8 cellular contexts compared by ENCODE assay signal in genomic region chr7:88217675-88218427, GRCh38. TPM values are rescaled to one million over a fixed set of nuclear protein-coding genes. Genes with fewer than 3 reads are reported as not detected.
DNase-seq lines count a peak whose midpoint lies in the region; ATAC-seq lines count a peak whose summit lies in the region.

No MANE protein-coding gene starts in this region.

- peak; percentile 62 for ATAC-seq in GM21360 (IDR thresholded peaks at IDR 0.05; ENCODE audit: unreplicated experiment)
- ATAC-seq in HG03520 (IDR thresholded peaks at IDR 0.05; ENCODE audit: unreplicated experiment), result peak; percentile 70
- ATAC-seq in memory B cell (ENCODE audit: low read depth), result peak; percentile 16
- no peak for ATAC-seq in left cardiac atrium

- peak overlapping the region; percentile 94 for H3K27ac Mint-ChIP-seq in activated CD4-positive, alpha-beta memory T cell treated with anti-CD3 and anti-CD28 coated beads, Interleukin-2, amount 10 ng/mL, durations not matched to agents 7 days and 5 days
- H3K27ac Mint-ChIP-seq in memory B cell, result peak overlapping the region; percentile 47

- H3K36me3 Mint-ChIP-seq in activated CD4-positive, alpha-beta memory T cell treated with anti-CD3 and anti-CD28 coated beads, Interleukin-2, amount 10 ng/mL, durations not matched to agents 7 days and 5 days (ENCODE audit: low read depth), result peaks cover 40% of the 10 kb centered on the region
- peaks cover 16% of the 10 kb centered on the region for H3K36me3 Mint-ChIP-seq in memory B cell

- intact Hi-C loops in left cardiac atrium (cut with DNase I), result no loop called here

- no peaks in the 10 kb centered on the region for H3K27me3 Mint-ChIP-seq in activated CD4-positive, alpha-beta memory T cell treated with anti-CD3 and anti-CD28 coated beads, Interleukin-2, amount 10 ng/mL, durations not matched to agents 7 days and 5 days
- no peaks in the 10 kb centered on the region for H3K27me3 Mint-ChIP-seq in memory B cell

- peak; percentile 52 for DNase-seq in GF-D8 (lab: John Stamatoyannopoulos, UW)
- peak; percentile 23 for DNase-seq in activated CD4-positive, alpha-beta memory T cell treated with anti-CD3 and anti-CD28 coated beads, Interleukin-2, amount 10 ng/mL, durations not matched to agents 7 days and 5 days
- DNase-seq in memory B cell (ENCODE audit: low spot score in 2 of 2), result peak in 1 of 2 donors; percentile 12
- DNase-seq in HK-2 (ENCODE audit: unreplicated experiment), result no peak
- DNase-seq in left cardiac atrium, result no peak
- no peak for DNase-seq in cerebellar nuclear complex (lab: John Stamatoyannopoulos, UW)

- CTCF ChIA-PET in activated CD4-positive, alpha-beta memory T cell treated with anti-CD3 and anti-CD28 coated beads, Interleukin-2, amount 10 ng/mL, durations not matched to agents 7 days and 5 days (lab: Charles Lee), result interaction anchor here (1.2 to 1.5 kb wide), 3 partner anchors 9 to 19 kb away, joined by 3 to 4 read pairs (median 4); no protein-coding TSS in a partner anchor

- peaks cover 46% of the 10 kb centered on the region for H3K4me1 Mint-ChIP-seq in activated CD4-positive, alpha-beta memory T cell treated with anti-CD3 and anti-CD28 coated beads, Interleukin-2, amount 10 ng/mL, durations not matched to agents 7 days and 5 days
- peaks cover 25% of the 10 kb centered on the region for H3K4me1 Mint-ChIP-seq in memory B cell

- POLR2A ChIA-PET in activated CD4-positive, alpha-beta memory T cell treated with anti-CD3 and anti-CD28 coated beads, Interleukin-2, amount 10 ng/mL, durations not matched to agents 7 days and 5 days (lab: Charles Lee), result interaction anchor here (0.6 to 1.6 kb wide), 6 partner anchors 8 to 1065 kb away, joined by 3 to 10 read pairs (median 3); partner anchors contain the start of genes DBF4, DMTF1 and SLC25A40

- H3K4me3 Mint-ChIP-seq in activated CD4-positive, alpha-beta memory T cell treated with anti-CD3 and anti-CD28 coated beads, Interleukin-2, amount 10 ng/mL, durations not matched to agents 7 days and 5 days, result peak overlapping the region; percentile 83
- peak overlapping the region; percentile 44 for H3K4me3 Mint-ChIP-seq in memory B cell

- no peaks in the 10 kb centered on the region for H3K9me3 Mint-ChIP-seq in activated CD4-positive, alpha-beta memory T cell treated with anti-CD3 and anti-CD28 coated beads, Interleukin-2, amount 10 ng/mL, durations not matched to agents 7 days and 5 days
- H3K9me3 Mint-ChIP-seq in memory B cell, result no peaks in the 10 kb centered on the region

RNA-seq across cellular contexts. Expression of gene SRI, which starts 2.0 kb away (rescaled TPM):
- total RNA-seq in activated CD4-positive, alpha-beta memory T cell treated with anti-CD3 and anti-CD28 coated beads, Interleukin-2, amount 10 ng/mL, durations not matched to agents 7 days and 5 days, result 100 to 1,000 TPM; 168 to 177 TPM
- total RNA-seq in left cardiac atrium, result 10 to 100 TPM; 81.7 to 83.9 TPM

Comparison
In these comparisons a context has a peak if more than half of its experiments do, and no peak if none do; other contexts are left out.
1. DNase-seq: peak in GF-D8 (single experiment) and activated CD4-positive, alpha-beta memory T cell treated with anti-CD3 and anti-CD28 coated beads, Interleukin-2, amount 10 ng/mL, durations not matched to agents 7 days and 5 days (single experiment); none in HK-2 (single experiment), left cardiac atrium (single experiment) and cerebellar nuclear complex (0 of 2).
2. ATAC-seq: peak in GM21360 (single experiment), HG03520 (single experiment) and memory B cell (single experiment); none in left cardiac atrium (0 of 2).